In the genomic region with DNA sequence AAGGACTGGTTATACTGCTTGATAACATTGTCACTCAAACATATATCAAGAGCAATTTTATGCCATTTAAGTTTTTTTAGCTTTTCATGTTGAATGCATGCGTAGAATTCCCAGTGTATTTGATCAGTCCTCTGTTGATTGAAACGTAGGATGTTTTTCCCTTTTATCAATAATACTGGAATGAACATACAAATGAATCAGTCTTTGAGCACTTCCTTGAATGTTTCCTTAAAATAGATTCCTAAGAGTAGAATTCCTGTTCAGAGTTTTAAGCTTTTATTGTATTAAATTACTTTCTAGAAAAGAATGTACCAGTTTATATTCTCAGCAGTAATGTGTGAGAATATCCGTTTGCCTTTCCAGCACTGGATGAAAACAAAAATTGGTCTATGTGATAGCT, we compare ENCODE assay signal across 18 cellular contexts.
"Had no signal": no experiment of that assay in that cellular context is flagged by ENCODE, and none has a peak within 500 bp of the region (broad histone marks: within the 10 kb centered on the region; RNA-seq: fewer than 3 reads in every experiment).

No MANE protein-coding gene starts in this region.

- H3K27ac ChIP-seq: esophagus muscularis mucosa, gastroesophageal sphincter, heart right ventricle, left lung, prostate gland, right atrium auricular region, upper lobe of left lung had no signal

- H3K27me3 ChIP-seq: esophagus muscularis mucosa, gastroesophageal sphincter, heart right ventricle, left lung, right atrium auricular region, upper lobe of left lung had no signal

- DNase-seq: activated CD4-positive, alpha-beta T cell treated with anti-CD3 and anti-CD28 coated beads, Interleukin-2, amount 10 ng/mL, durations not matched to agents 24 days and 14 days; activated CD8-positive, alpha-beta T cell treated with anti-CD3 and anti-CD28 coated beads, Interleukin-2, amount 10 ng/mL, durations not matched to agents 7 days and 5 days; activated naive CD4-positive, alpha-beta T cell treated with Interleukin-2 at 50 U/mL for 16 hours; activated naive CD8-positive, alpha-beta T cell treated with anti-CD3 and anti-CD28 coated beads, Interleukin-2, amount 10 ng/mL, durations not matched to agents 7 days and 5 days; activated T-cell treated with anti-CD3 and anti-CD28 coated beads, Interleukin-2, amount 50 U/mL, for 24 hours; amygdala; caudate nucleus; heart right ventricle; left lung; nephron progenitor cell; small intestine; stimulated activated CD4-positive, alpha-beta T cell treated with anti-CD3 and anti-CD28 coated beads, Interleukin-15, amount 100 ng/mL, for 24 hours; stimulated activated CD4-positive, alpha-beta T cell treated with anti-CD3 and anti-CD28 coated beads, Interleukin-2, amount 100 ng/mL, for 48 hours; upper lobe of left lung had no signal

- ATAC-seq: activated CD8-positive, alpha-beta T cell treated with anti-CD3 and anti-CD28 coated beads, Interleukin-2, amount 10 ng/mL, durations not matched to agents 7 days and 5 days; gastroesophageal sphincter; heart right ventricle; left lung had no signal

- H3K9me3 ChIP-seq: esophagus muscularis mucosa, gastroesophageal sphincter, heart right ventricle, left lung, prostate gland, right atrium auricular region, upper lobe of left lung had no signal

- H3K4me3 ChIP-seq: esophagus muscularis mucosa, gastroesophageal sphincter, heart right ventricle, left lung, prostate gland, right atrium auricular region, upper lobe of left lung had no signal
